8 cellular contexts compared by ENCODE assay signal in the genomic region with DNA sequence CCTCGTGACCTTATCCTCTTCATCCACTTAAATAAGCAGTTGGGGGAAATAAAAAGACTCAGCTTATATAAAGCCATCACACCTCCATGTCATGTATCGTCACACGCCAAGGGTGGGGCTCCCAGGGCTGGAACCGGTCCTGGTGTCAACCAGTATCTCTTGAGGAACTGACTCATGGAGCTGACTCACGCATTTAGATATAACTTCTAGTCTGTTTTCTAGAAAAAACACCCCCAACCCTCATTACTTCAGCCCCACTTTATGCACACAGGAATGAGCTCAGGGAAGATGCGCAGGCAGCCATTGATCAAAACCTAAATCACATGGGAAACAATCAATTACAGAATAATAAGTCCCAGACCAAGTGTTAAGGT. TPM values are rescaled to one million over a fixed set of nuclear protein-coding genes. Genes with fewer than 3 reads are reported as not detected.
DNase-seq lines count a peak whose midpoint lies in the region; ATAC-seq, FAIRE-seq and TF ChIP-seq lines count a peak whose summit lies in the region.

No MANE protein-coding gene starts in this region.

- no CpG with 5 or more reads among the region's 6 CpGs for WGBS in IMR-90 (ENCODE audit: extremely low coverage in 2 of 2, insufficient read length in 1 of 2), 2 experiments

- CTCF ChIA-PET in IMR-90 (lab: Yijun Ruan, JAX), result interaction anchor here (0.9 to 1.6 kb wide), 9 partner anchors 9 to 314 kb away, joined by 3 to 13 read pairs (median 4); no protein-coding TSS in a partner anchor
- CTCF ChIA-PET in activated CD4-positive, alpha-beta memory T cell treated with anti-CD3 and anti-CD28 coated beads, Interleukin-2, amount 10 ng/mL, durations not matched to agents 7 days and 5 days (lab: Charles Lee), result interaction anchor here (0.6 to 3.0 kb wide), 55 partner anchors 9 to 1120 kb away, joined by 3 to 94 read pairs (median 4); partner anchors contain the start of genes CLIC4, IFNLR1, NIPAL3 and RCAN3

- no peak overlapping the region for H2BK120ac ChIP-seq in IMR-90 (ENCODE audit: low read depth, low read length)

- H2AFZ ChIP-seq in IMR-90 (replicated peaks; ENCODE audit: low read length, poor library complexity), result peak overlapping the region; percentile 87

- ATAC-seq in IMR-90 (ENCODE audit: low read depth), result peak; percentile 46
- ATAC-seq in HG03045 (IDR thresholded peaks at IDR 0.05; ENCODE audit: unreplicated experiment), result no peak
- no peak for ATAC-seq in HG02870 (IDR thresholded peaks at IDR 0.05; ENCODE audit: unreplicated experiment)
- no peak for ATAC-seq in HG03469 (IDR thresholded peaks at IDR 0.05; ENCODE audit: unreplicated experiment)

- H3K4me2 ChIP-seq in IMR-90 (ENCODE audit: low read depth, low read length), result peak overlapping the region; percentile 56; the same call in 1 of the 2 replicates

- H3K27me3 Mint-ChIP-seq in activated CD4-positive, alpha-beta memory T cell treated with anti-CD3 and anti-CD28 coated beads, Interleukin-2, amount 10 ng/mL, durations not matched to agents 7 days and 5 days, result peaks cover 33% of the 10 kb centered on the region

- in situ Hi-C loops in IMR-90 (cut with MboI; ENCODE audit: low sequenced_read_pairs), result no loop called here

- no peak for FAIRE-seq in kidney (lab: Jason Lieb, UNC)

- TF ChIP-seq CTCF in IMR-90 (conservative IDR thresholded peaks at IDR 0.05; ENCODE audit: low read depth, low read length) (no peak), kidney (IDR thresholded peaks at IDR 0.05; ENCODE audit: borderline replicate concordance, extremely low read depth, insufficient read depth) (no peak)

- DNase-seq in IMR-90 (peak; percentile 69), cardiac septum (ENCODE audit: low spot score) (peak; percentile 72), kidney (no peak)
- peak; percentile 61 for DNase-seq in activated CD4-positive, alpha-beta memory T cell treated with anti-CD3 and anti-CD28 coated beads, Interleukin-2, amount 10 ng/mL, durations not matched to agents 7 days and 5 days
- peak; percentile 49 to 61 for DNase-seq in stimulated activated CD4-positive, alpha-beta T cell treated with anti-CD3 and anti-CD28 coated beads, Interleukin-4, amount 100 ng/mL, for 4 hours

- H3K23ac ChIP-seq in IMR-90 (ENCODE audit: low read depth, low read length), result no peak overlapping the region

- no peak overlapping the region for H3K9ac ChIP-seq in IMR-90 (ENCODE audit: low read depth, low read length)
- no peak overlapping the region for H3K9ac ChIP-seq in kidney (ENCODE audit: low read length in 2 of 2)

- H3K18ac ChIP-seq in IMR-90 (ENCODE audit: low read depth, low read length), result no peak overlapping the region

- no peak overlapping the region for H4K8ac ChIP-seq in IMR-90 (ENCODE audit: low read depth in 2 of 2, low read length in 2 of 2)

- no TSS peak for BruUV-seq in IMR-90 (replicated peaks; lab: Mats Ljungman, UMichigan)

- H2AK5ac ChIP-seq in IMR-90 (ENCODE audit: low read depth, low read length), result no peak overlapping the region

- H3K9me1 ChIP-seq in IMR-90 (ENCODE audit: insufficient read depth, low read length), result peaks cover 5% of the 10 kb centered on the region; the same call in 1 of the 2 replicates

- no peak overlapping the region for H2BK5ac ChIP-seq in IMR-90 (ENCODE audit: low read depth, low read length, poor library complexity, severe bottlenecking)

- no peak overlapping the region for H3K4me3 Mint-ChIP-seq in activated CD4-positive, alpha-beta memory T cell treated with anti-CD3 and anti-CD28 coated beads, Interleukin-2, amount 10 ng/mL, durations not matched to agents 7 days and 5 days

- intact Hi-C loops in IMR-90 (cut with micrococcal nuclease), result loop anchor here (2.0 to 5.0 kb wide), 2 partner anchors 47 to 241 kb away; no protein-coding TSS in a partner anchor
- intact Hi-C loops in cardiac septum (cut with DNase I), result loop anchor here (5.0 kb wide), 2 partner anchors 78 to 242 kb away; no protein-coding TSS in a partner anchor
- intact Hi-C loops in kidney (cut with DNase I), result no loop called here

- no peak overlapping the region for H3K56ac ChIP-seq in IMR-90 (ENCODE audit: extremely low read depth, insufficient read depth, low read length)

- no peaks in the 10 kb centered on the region for H4K20me1 ChIP-seq in IMR-90 (ENCODE audit: insufficient read depth, low read length)

- H3K14ac ChIP-seq in IMR-90 (replicated peaks; ENCODE audit: low read depth, low read length), result no peak overlapping the region

- H3K4me1 Mint-ChIP-seq in activated CD4-positive, alpha-beta memory T cell treated with anti-CD3 and anti-CD28 coated beads, Interleukin-2, amount 10 ng/mL, durations not matched to agents 7 days and 5 days, result peaks cover 25% of the 10 kb centered on the region

- H3K4me1 ChIP-seq in IMR-90 (ENCODE audit: control insufficient read depth, insufficient read depth, low read length) (peaks cover 5% of the 10 kb centered on the region), kidney (ENCODE audit: control insufficient read depth in 1 of 2, insufficient read depth in 1 of 2, low read depth in 1 of 2, low read length in 2 of 2) (peaks cover 4 to 5% of the 10 kb centered on the region in 2 donors)

- no peak for TF ChIP-seq POLR2A in IMR-90 (IDR thresholded peaks at IDR 0.05; ENCODE audit: low read depth, low read length)

- H4K91ac ChIP-seq in IMR-90 (ENCODE audit: insufficient read depth, low read depth, low read length), result no peak overlapping the region

- no peak overlapping the region for H4K5ac ChIP-seq in IMR-90 (ENCODE audit: low read depth, low read length)

- H3K9me3 ChIP-seq in IMR-90 (ENCODE audit: control insufficient read depth, insufficient read depth, low read length) (no peaks in the 10 kb centered on the region), kidney (ENCODE audit: control insufficient read depth in 1 of 2, low read length in 2 of 2) (no peaks in the 10 kb centered on the region)

- peak overlapping the region; percentile 18 for H3K27ac Mint-ChIP-seq in activated CD4-positive, alpha-beta memory T cell treated with anti-CD3 and anti-CD28 coated beads, Interleukin-2, amount 10 ng/mL, durations not matched to agents 7 days and 5 days

- TF ChIP-seq RAD21 in IMR-90 (IDR thresholded peaks at IDR 0.05; ENCODE audit: low read length), result no peak

- no peaks in the 10 kb centered on the region for H3K36me3 Mint-ChIP-seq in activated CD4-positive, alpha-beta memory T cell treated with anti-CD3 and anti-CD28 coated beads, Interleukin-2, amount 10 ng/mL, durations not matched to agents 7 days and 5 days (ENCODE audit: low read depth)

- peaks cover 52% of the 10 kb centered on the region for H3K27me3 ChIP-seq in IMR-90 (ENCODE audit: control insufficient read depth, insufficient read depth, low read length)

- no peaks in the 10 kb centered on the region for H3K79me1 ChIP-seq in IMR-90 (ENCODE audit: low read depth in 1 of 2, low read length in 2 of 2)

- H3K4me3 ChIP-seq in IMR-90 (ENCODE audit: insufficient read depth, low read depth, low read length) (no peak overlapping the region), kidney (ENCODE audit: low read length in 2 of 2) (no peak overlapping the region)

- no peak overlapping the region for H2AK9ac ChIP-seq in IMR-90 (replicated peaks; ENCODE audit: low read depth, low read length, poor library complexity)

- dilution Hi-C loops in IMR-90 (cut with HindIII; ENCODE audit: low sequenced_read_pairs, unreplicated experiment), result no loop called here

- H2BK20ac ChIP-seq in IMR-90 (ENCODE audit: low read depth, low read length), result no peak overlapping the region

- H3K4ac ChIP-seq in IMR-90 (ENCODE audit: low read depth, low read length), result 0 out of 2 replicates have a peak overlapping the region, but pooled peaks have one; percentile 28

- H3K27ac ChIP-seq in IMR-90 (ENCODE audit: insufficient read depth, low read length), result no peak overlapping the region
- H3K27ac ChIP-seq in kidney (ENCODE audit: low read depth in 2 of 2, low read length in 2 of 2), result no peak overlapping the region

- H3K9me3 Mint-ChIP-seq in activated CD4-positive, alpha-beta memory T cell treated with anti-CD3 and anti-CD28 coated beads, Interleukin-2, amount 10 ng/mL, durations not matched to agents 7 days and 5 days, result no peaks in the 10 kb centered on the region

- POLR2A ChIA-PET in IMR-90 (lab: Charles Lee; ENCODE audit: unreplicated experiment), result no interaction called here
- POLR2A ChIA-PET in activated CD4-positive, alpha-beta memory T cell treated with anti-CD3 and anti-CD28 coated beads, Interleukin-2, amount 10 ng/mL, durations not matched to agents 7 days and 5 days (lab: Charles Lee), result interaction anchor here (0.7 to 2.7 kb wide), 11 partner anchors 8 to 493 kb away, joined by 3 to 22 read pairs (median 4); partner anchors contain the start of genes IFNLR1, PNRC2 and SRRM1

- H2BK15ac ChIP-seq in IMR-90 (ENCODE audit: low read depth, low read length), result no peak overlapping the region

- H3K36me3 ChIP-seq in IMR-90 (ENCODE audit: control insufficient read depth, insufficient read depth, low read length) (no peaks in the 10 kb centered on the region), kidney (ENCODE audit: control insufficient read depth in 1 of 2, insufficient read depth in 2 of 2, low read length in 2 of 2) (no peaks in the 10 kb centered on the region)

RNA-seq across cellular contexts. Expression of gene IL22RA1, which starts 6.9 kb away (rescaled TPM):
- total RNA-seq in IMR-90 (2012; rRNA removed) (not detected in 2 replicates), cardiac septum (0.35 TPM), kidney (1.4 TPM)
- polyA plus RNA-seq in IMR-90 (2012; rRNA removed) (not detected in 2 replicates), kidney (ENCODE audit: insufficient read depth, low read depth, low replicate concordance) (1.4 TPM)
- 0.02 TPM in 1 of 2 replicates, not detected in the other for polyA plus RNA-seq in IMR-90 (2012; cell fraction: cytosol; rRNA removed)
- polyA plus RNA-seq in IMR-90 (2012; cell fraction: nucleus; rRNA removed; ENCODE audit: low replicate concordance), result not detected in 2 replicates
- not detected for total RNA-seq in activated CD4-positive, alpha-beta memory T cell treated with anti-CD3 and anti-CD28 coated beads, Interleukin-2, amount 10 ng/mL, durations not matched to agents 7 days and 5 days

RNA-seq across cellular contexts. Expression of gene IFNLR1, which starts 37.2 kb away (rescaled TPM):
- not detected in 2 replicates for total RNA-seq in IMR-90 (2012; rRNA removed)
- not detected in 2 replicates for polyA plus RNA-seq in IMR-90 (2012; rRNA removed)
- not detected in 2 replicates for polyA plus RNA-seq in IMR-90 (2012; cell fraction: cytosol; rRNA removed)
- not detected in 2 replicates for polyA plus RNA-seq in IMR-90 (2012; cell fraction: nucleus; rRNA removed; ENCODE audit: low replicate concordance)
- 1 to 10 TPM; 6.0 to 6.1 TPM for total RNA-seq in activated CD4-positive, alpha-beta memory T cell treated with anti-CD3 and anti-CD28 coated beads, Interleukin-2, amount 10 ng/mL, durations not matched to agents 7 days and 5 days
- 2.3 TPM for total RNA-seq in cardiac septum
- total RNA-seq in kidney, result 4.8 TPM
- polyA plus RNA-seq in kidney (ENCODE audit: insufficient read depth, low read depth, low replicate concordance), result 1.6 TPM

RNA-seq across cellular contexts. Expression of gene MYOM3, which starts 37.9 kb away (rescaled TPM):
- total RNA-seq in IMR-90 (2012; rRNA removed) (not detected in 2 replicates), cardiac septum (249 TPM), kidney (13.5 TPM)
- polyA plus RNA-seq in IMR-90 (2012; rRNA removed) (0.03 TPM in 1 of 2 replicates, not detected in the other), kidney (ENCODE audit: insufficient read depth, low read depth, low replicate concordance) (20.5 TPM)
- polyA plus RNA-seq in IMR-90 (2012; cell fraction: cytosol; rRNA removed), result 0.01 TPM in 2 replicates
- polyA plus RNA-seq in IMR-90 (2012; cell fraction: nucleus; rRNA removed; ENCODE audit: low replicate concordance), result 0.01 TPM in 2 replicates
- total RNA-seq in activated CD4-positive, alpha-beta memory T cell treated with anti-CD3 and anti-CD28 coated beads, Interleukin-2, amount 10 ng/mL, durations not matched to agents 7 days and 5 days, result not detected

Comparison
In these comparisons a context has a peak if more than half of its experiments do, and no peak if none do; other contexts are left out.
1. RNA of gene MYOM3, which starts 37.9 kb away (total RNA-seq): 249 TPM in cardiac septum (single experiment); 13.5 TPM in kidney (single experiment), not detected in activated CD4-positive, alpha-beta memory T cell treated with anti-CD3 and anti-CD28 coated beads, Interleukin-2, amount 10 ng/mL, durations not matched to agents 7 days and 5 days and not detected in IMR-90; every median in the first group is over 10 times any median in the second.